Comparison of ENCODE assay signal across 18 cellular contexts in the genomic region with DNA sequence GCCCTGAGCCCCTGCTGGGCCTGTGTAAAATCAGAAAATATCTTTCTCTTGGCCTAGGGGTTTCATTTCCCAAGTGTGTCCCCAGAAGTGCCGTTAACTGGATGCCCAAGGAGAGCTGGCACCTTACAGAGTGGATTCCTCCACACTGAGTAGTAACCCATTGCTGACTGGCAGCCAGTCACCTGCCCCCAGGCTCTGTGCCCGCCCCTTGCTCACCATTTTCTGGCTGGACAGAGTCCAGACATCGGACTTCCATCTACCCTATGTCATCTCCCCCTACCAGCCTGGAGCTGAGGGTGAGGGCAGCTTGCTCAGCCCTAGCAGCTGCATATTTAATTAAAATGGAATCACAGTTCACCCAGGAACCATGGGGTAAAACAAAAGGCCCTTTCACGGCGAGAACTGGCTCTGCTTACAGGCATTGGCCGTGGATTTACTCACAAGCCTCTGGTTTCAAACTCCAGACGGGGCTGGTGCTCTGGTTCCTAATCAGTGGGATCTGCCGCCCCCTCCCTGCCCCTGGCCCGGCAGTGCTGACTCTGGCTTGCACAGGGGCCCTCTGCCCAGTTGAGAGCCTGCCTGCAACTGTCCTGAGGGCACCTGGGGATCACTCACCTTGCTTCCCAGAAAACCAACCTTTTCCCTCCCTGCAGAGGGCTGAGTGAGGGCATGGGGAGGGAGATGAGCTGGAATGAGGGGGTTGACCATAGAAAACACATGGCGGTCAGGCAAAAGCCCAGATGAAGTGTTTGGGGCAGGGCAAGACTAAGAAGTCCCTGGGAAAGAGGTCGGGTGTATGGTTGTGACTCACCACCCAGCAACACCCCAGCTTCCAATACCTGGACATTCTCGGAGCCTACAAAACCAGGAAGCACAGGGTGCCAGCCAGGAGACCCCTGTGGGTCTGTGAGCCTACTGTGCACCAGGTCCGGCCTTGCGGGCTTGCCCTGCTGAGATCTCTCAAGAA.
A peak's percentile ranks its signal among the peaks of the same experiment; 100 is the strongest.
DNase-seq lines count a peak whose midpoint lies in the region; ATAC-seq and TF ChIP-seq lines count a peak whose summit lies in the region.
"Had no signal": no experiment of that assay in that cellular context is flagged by ENCODE, and none has a peak within 500 bp of the region (broad histone marks: within the 10 kb centered on the region; RNA-seq: fewer than 3 reads in every experiment).

No MANE protein-coding gene starts in this region.

- no peak for ATAC-seq in GM18861 (IDR thresholded peaks at IDR 0.05; ENCODE audit: unreplicated experiment)
- no peak for ATAC-seq in HG02678 (IDR thresholded peaks at IDR 0.05; ENCODE audit: unreplicated experiment)

- H2AFZ ChIP-seq in OCI-LY7 (ENCODE audit: low read length), result no peak overlapping the region

- no peaks in the 10 kb centered on the region for H3K27me3 Mint-ChIP-seq in brain

- H3K9me3 Mint-ChIP-seq in brain, result peaks cover 0 to 4% (median 0%) of the 10 kb centered on the region in 5 experiments
- H3K9me3 Mint-ChIP-seq: nephron had no signal

- BruUV-seq in OCI-LY7 (replicated peaks; lab: Mats Ljungman, UMichigan), result no TSS peak

- intact Hi-C loops in OCI-LY7 (cut with micrococcal nuclease; ENCODE audit: unreplicated experiment), result no loop called here

- H3K9me2 ChIP-seq in OCI-LY7 (ENCODE audit: insufficient read depth, low read length), result no peaks in the 10 kb centered on the region

- peaks cover 31% of the 10 kb centered on the region for H3K4me1 ChIP-seq in OCI-LY7 (ENCODE audit: insufficient read depth, low read length, poor library complexity, severe bottlenecking)
- H3K4me1 ChIP-seq: suprapubic skin had no signal

- no peak overlapping the region for H3K4me3 ChIP-seq in OCI-LY7 (ENCODE audit: low read depth, low read length, poor library complexity, severe bottlenecking)
- H3K4me3 ChIP-seq: lung, right lobe of liver, suprapubic skin had no signal

- H3K79me2 ChIP-seq in OCI-LY7 (ENCODE audit: insufficient read depth, low read depth, low read length), result no peaks in the 10 kb centered on the region

- H3K36me3 Mint-ChIP-seq in brain, result no peaks in the 10 kb centered on the region

- peaks cover 73% of the 10 kb centered on the region for H3K4me1 Mint-ChIP-seq in brain

- POLR2A ChIA-PET in OCI-LY7 (lab: Charles Lee), result interaction anchor here (0.7 kb wide), 2 partner anchors 8 to 787 kb away, joined by 3 to 8 read pairs; no protein-coding TSS in a partner anchor

- H3K9me3 ChIP-seq in OCI-LY7 (ENCODE audit: low read length), result no peaks in the 10 kb centered on the region
- H3K9me3 ChIP-seq: right lobe of liver, suprapubic skin had no signal

- H3K4me3 Mint-ChIP-seq in brain, result peak overlapping the region in 1 of 5 experiments; percentile 35
- H3K4me3 Mint-ChIP-seq: nephron had no signal

- peak overlapping the region; percentile 80 to 98 (median 95) for H3K27ac Mint-ChIP-seq in brain
- H3K27ac Mint-ChIP-seq: nephron had no signal

- no peaks in the 10 kb centered on the region for H4K20me1 ChIP-seq in OCI-LY7 (ENCODE audit: insufficient read depth, low read length)

- TF ChIP-seq CTCF in brain (conservative IDR thresholded peaks at IDR 0.05) (no peak), OCI-LY7 (conservative IDR thresholded peaks at IDR 0.05; ENCODE audit: low read length) (no peak)

- H3K4me2 ChIP-seq in OCI-LY7 (ENCODE audit: low read length), result no peak overlapping the region

- no peak overlapping the region for H3K27ac ChIP-seq in OCI-LY7 (ENCODE audit: low read depth, low read length, poor library complexity, severe bottlenecking)
- H3K27ac ChIP-seq: right lobe of liver, suprapubic skin had no signal

- CTCF ChIA-PET in OCI-LY7 (lab: Charles Lee; ENCODE audit: unreplicated experiment), result no interaction called here

- no peaks in the 10 kb centered on the region for H3K36me3 ChIP-seq in OCI-LY7 (ENCODE audit: insufficient read depth, low read length)
- H3K36me3 ChIP-seq: right lobe of liver, suprapubic skin had no signal

- DNase-seq in EL, result peak; percentile 3
- peak; percentile 44 for DNase-seq in NCI-H82 (lab: John Stamatoyannopoulos, UW)
- DNase-seq in midbrain (lab: John Stamatoyannopoulos, UW), result peak; percentile 61
- DNase-seq in OCI-M1 (lab: John Stamatoyannopoulos, UW), result no peak
- no peak for DNase-seq in OCI-LY7 (ENCODE audit: low spot score)
- DNase-seq: activated gamma-delta T cell treated with Interleukin-2 at 50 U/mL for 16 hours; DMS153; effector CD8-positive, alpha-beta T cell; NCI-H1694; NCI-H510A; stimulated activated CD4-positive, alpha-beta T cell treated with anti-CD3 and anti-CD28 coated beads, Interleukin-1b, Interleukin-23, amount 100 ng/mL, for 48 hours had no signal

Comparison
In these comparisons a context has a peak if more than half of its experiments do, and no peak if none do; other contexts are left out.
1. DNase-seq: peak in EL (single experiment), NCI-H82 (single experiment) and midbrain (single experiment); none in OCI-M1 (single experiment) and OCI-LY7 (single experiment).